ENCODE assay signal across 20 cellular contexts in genomic region chr7:7351832-7352231, GRCh38.
DNase-seq lines count a peak whose midpoint lies in the region; ATAC-seq and TF ChIP-seq lines count a peak whose summit lies in the region.
"Had no signal": no experiment of that assay in that cellular context is flagged by ENCODE, and none has a peak within 500 bp of the region (broad histone marks: within the 10 kb centered on the region; RNA-seq: fewer than 3 reads in every experiment).

No MANE protein-coding gene starts in this region.

- H3K9ac ChIP-seq in H9 (ENCODE audit: extremely low read depth, insufficient read length, low read length), result no peak overlapping the region
- H3K9ac ChIP-seq in NT2/D1 (ENCODE audit: insufficient read length, low read depth), result no peak overlapping the region
- H3K9ac ChIP-seq in mesendoderm (ENCODE audit: low read length), result no peak overlapping the region

- H2BK120ac ChIP-seq in H9 (ENCODE audit: low read depth, low read length, poor library complexity, severe bottlenecking), result no peak overlapping the region
- H2BK120ac ChIP-seq in mesendoderm (ENCODE audit: low read depth, low read length), result no peak overlapping the region

- H3K36me3 Mint-ChIP-seq in H9 (ENCODE audit: insufficient read depth in 1 of 3, low read depth in 3 of 3), result peaks cover 6 to 54% (median 46%) of the 10 kb centered on the region in 3 experiments
- H3K36me3 Mint-ChIP-seq in activated naive CD4-positive, alpha-beta T cell treated with anti-CD3 and anti-CD28 coated beads for 36 hours (ENCODE audit: low read depth), result no peaks in the 10 kb centered on the region
- H3K36me3 Mint-ChIP-seq: CD4-positive, CD25-positive, alpha-beta regulatory T cell had no signal

- DNase-seq in H9, result no peak
- DNase-seq in NT2/D1 (ENCODE audit: low read depth, low spot score), result peak; percentile 57
- peak; percentile 63 for DNase-seq in iPS DF 19.7 (ENCODE audit: low read depth, low spot score)
- DNase-seq in mesendoderm, result peak; percentile 26
- no peak for DNase-seq in Ammon's horn (ENCODE audit: low spot score)
- no peak for DNase-seq in activated gamma-delta T cell (lab: John Stamatoyannopoulos, UW)
- DNase-seq in activated naive CD4-positive, alpha-beta T cell treated with anti-CD3 and anti-CD28 coated beads for 36 hours, result no peak
- DNase-seq: BE2C; C1 segment of cervical spinal cord; CD4-positive, CD25-positive, alpha-beta regulatory T cell; CD8-positive, alpha-beta memory T cell; COR-L47; DMS 273 treated with DMSO at 0.1 percent for 48 hours; DMS53; DND-41; EL; HCEC 1CT; KG1 had no signal

- H3K4me3 ChIP-seq in NT2/D1 (ENCODE audit: insufficient read length, low read depth) (no peak overlapping the region), mesendoderm (ENCODE audit: low read length) (no peak overlapping the region)

- no peaks in the 10 kb centered on the region for H3K27me3 Mint-ChIP-seq in H9 (ENCODE audit: low read depth)
- no peaks in the 10 kb centered on the region for H3K27me3 Mint-ChIP-seq in activated naive CD4-positive, alpha-beta T cell treated with anti-CD3 and anti-CD28 coated beads for 36 hours (ENCODE audit: low read depth)

- peak overlapping the region in 1 of 2 experiments; percentile 28; a peak in 1 of 5 replicates for H3K4me3 Mint-ChIP-seq in H9
- no peak overlapping the region for H3K4me3 Mint-ChIP-seq in activated naive CD4-positive, alpha-beta T cell treated with anti-CD3 and anti-CD28 coated beads for 36 hours
- H3K4me3 Mint-ChIP-seq: CD4-positive, CD25-positive, alpha-beta regulatory T cell; CD8-positive, alpha-beta memory T cell had no signal

- H2BK20ac ChIP-seq in H9 (ENCODE audit: low read depth, low read length, poor library complexity, severe bottlenecking), result no peak overlapping the region

- no peak overlapping the region for H2AFZ ChIP-seq in H9 (ENCODE audit: low read length)

- H3T11ph ChIP-seq in H9 (ENCODE audit: low read length), result no peak overlapping the region

- no peaks in the 10 kb centered on the region for H4K20me1 ChIP-seq in H9 (ENCODE audit: control insufficient read depth, insufficient read depth, insufficient read length)

- peaks cover 6% of the 10 kb centered on the region for H3K4me1 ChIP-seq in H9 (ENCODE audit: insufficient read depth, low read length)
- no peaks in the 10 kb centered on the region for H3K4me1 ChIP-seq in NT2/D1 (ENCODE audit: insufficient read depth, insufficient read length)
- peaks cover 8% of the 10 kb centered on the region for H3K4me1 ChIP-seq in mesendoderm (ENCODE audit: control insufficient read depth, low read depth, low read length)
- H3K4me1 ChIP-seq: BE2C had no signal

- intact Hi-C loops in activated naive CD4-positive, alpha-beta T cell treated with anti-CD3 and anti-CD28 coated beads for 36 hours (cut with micrococcal nuclease), result loop anchor here (5.0 kb wide), 2 partner anchors 170 to 250 kb away; partner anchors contain the start of gene C1GALT1

- H3K4me2 ChIP-seq in H9 (ENCODE audit: insufficient read depth, insufficient read length, low read length), result no peak overlapping the region
- H3K4me2 ChIP-seq in mesendoderm (ENCODE audit: low read length), result no peak overlapping the region

- H2AK5ac ChIP-seq in H9 (ENCODE audit: insufficient read length, low read length), result no peak overlapping the region
- H2AK5ac ChIP-seq in mesendoderm (ENCODE audit: low read length), result no peak overlapping the region

- H4K8ac ChIP-seq in H9 (replicated peaks; ENCODE audit: insufficient read length, low read depth, low read length), result no peak overlapping the region
- no peak overlapping the region for H4K8ac ChIP-seq in mesendoderm (ENCODE audit: low read depth, low read length)

- no peak overlapping the region for H3K18ac ChIP-seq in H9 (ENCODE audit: insufficient read length, low read depth, low read length)
- H3K18ac ChIP-seq in mesendoderm (ENCODE audit: low read length), result no peak overlapping the region

- H3K4ac ChIP-seq in H9 (ENCODE audit: low read depth, low read length), result no peak overlapping the region
- no peak overlapping the region for H3K4ac ChIP-seq in mesendoderm (ENCODE audit: low read depth, low read length)

- H3K9me3 Mint-ChIP-seq in H9, result peaks cover 41 to 49% of the 10 kb centered on the region in 2 experiments
- no peaks in the 10 kb centered on the region for H3K9me3 Mint-ChIP-seq in activated naive CD4-positive, alpha-beta T cell treated with anti-CD3 and anti-CD28 coated beads for 36 hours

- CTCF ChIA-PET in activated naive CD4-positive, alpha-beta T cell treated with anti-CD3 and anti-CD28 coated beads for 36 hours (lab: Charles Lee), result no interaction called here

- H3K27me3 ChIP-seq in H9 (ENCODE audit: insufficient read depth, low read length) (no peaks in the 10 kb centered on the region), NT2/D1 (ENCODE audit: insufficient read depth, insufficient read length) (no peaks in the 10 kb centered on the region), mesendoderm (ENCODE audit: insufficient read depth, low read length, poor library complexity) (no peaks in the 10 kb centered on the region)

- H4K91ac ChIP-seq in H9 (ENCODE audit: insufficient read length, low read depth, low read length), result no peak overlapping the region

- peak overlapping the region; percentile 34 to 94 (median 71) for H3K27ac Mint-ChIP-seq in H9
- no peak overlapping the region for H3K27ac Mint-ChIP-seq in activated naive CD4-positive, alpha-beta T cell treated with anti-CD3 and anti-CD28 coated beads for 36 hours
- H3K27ac Mint-ChIP-seq: CD4-positive, CD25-positive, alpha-beta regulatory T cell; CD8-positive, alpha-beta memory T cell had no signal

- H3K27ac ChIP-seq in H9 (ENCODE audit: insufficient read length, low read depth, low read length) (peak overlapping the region; percentile 86), mesendoderm (ENCODE audit: low read depth, low read length) (no peak overlapping the region)
- H3K27ac ChIP-seq: HL-60 had no signal

- no peak for ATAC-seq in GM18511 (IDR thresholded peaks at IDR 0.05; ENCODE audit: unreplicated experiment)

- H2BK12ac ChIP-seq in H9 (ENCODE audit: insufficient read length, low read depth, low read length), result no peak overlapping the region

- H3K4me1 Mint-ChIP-seq in H9, result peaks cover 60 to 62% of the 10 kb centered on the region in 2 experiments
- no peaks in the 10 kb centered on the region for H3K4me1 Mint-ChIP-seq in activated naive CD4-positive, alpha-beta T cell treated with anti-CD3 and anti-CD28 coated beads for 36 hours (ENCODE audit: low read depth)
- H3K4me1 Mint-ChIP-seq: CD4-positive, CD25-positive, alpha-beta regulatory T cell; CD8-positive, alpha-beta memory T cell had no signal

- TF ChIP-seq CTCF in H9 (conservative IDR thresholded peaks at IDR 0.05), result no peak

- H2BK15ac ChIP-seq in H9 (ENCODE audit: low read depth, low read length), result no peak overlapping the region
- H2BK15ac ChIP-seq in mesendoderm (replicated peaks; ENCODE audit: low read depth), result no peak overlapping the region

- no peaks in the 10 kb centered on the region for H3K23me2 ChIP-seq in H9 (ENCODE audit: insufficient read length, low read depth, low read length, poor library complexity, severe bottlenecking)

- H3K56ac ChIP-seq in H9 (ENCODE audit: insufficient read length, low read depth, low read length) (no peak overlapping the region), mesendoderm (ENCODE audit: low read length) (no peak overlapping the region)

- H3K36me3 ChIP-seq in NT2/D1 (ENCODE audit: insufficient read depth, insufficient read length, low read length), result no peaks in the 10 kb centered on the region
- H3K36me3 ChIP-seq in mesendoderm (ENCODE audit: control insufficient read depth, insufficient read depth, low read length), result no peaks in the 10 kb centered on the region
- H3K36me3 ChIP-seq: BE2C had no signal

- H4K5ac ChIP-seq in H9 (ENCODE audit: insufficient read length, low read depth, low read length) (no peak overlapping the region), mesendoderm (ENCODE audit: low read length) (no peak overlapping the region)

- H3K79me1 ChIP-seq in H9 (ENCODE audit: insufficient read depth, low read depth, low read length, poor library complexity, severe bottlenecking) (no peaks in the 10 kb centered on the region), mesendoderm (ENCODE audit: low read length) (no peaks in the 10 kb centered on the region)

- H2BK5ac ChIP-seq in H9 (ENCODE audit: insufficient read length, low read length), result no peak overlapping the region
- no peak overlapping the region for H2BK5ac ChIP-seq in mesendoderm (ENCODE audit: low read length)

- H3K23ac ChIP-seq in H9 (ENCODE audit: insufficient read length, low read depth, low read length) (no peak overlapping the region), mesendoderm (ENCODE audit: low read length) (no peak overlapping the region)

- no peaks in the 10 kb centered on the region for H3K79me2 ChIP-seq in H9 (ENCODE audit: insufficient read depth, low read length)
- no peaks in the 10 kb centered on the region for H3K79me2 ChIP-seq in mesendoderm (ENCODE audit: control insufficient read depth, insufficient read depth, low read length)

- no CpG with 5 or more reads among the region's 1 CpG for WGBS in H9 (ENCODE audit: extremely low coverage, insufficient read length, low lambda C conversion rate)
- WGBS in mesendoderm (ENCODE audit: extremely low coverage, insufficient coverage, low lambda C conversion rate), result no CpG with 5 or more reads among the region's 1 CpG

- peaks cover 14% of the 10 kb centered on the region for H3K9me3 ChIP-seq in H9 (ENCODE audit: control insufficient read depth, low read depth, low read length)
- peaks cover 31% of the 10 kb centered on the region for H3K9me3 ChIP-seq in NT2/D1 (ENCODE audit: insufficient read depth, low read length)
- H3K9me3 ChIP-seq: BE2C had no signal

- H3K14ac ChIP-seq in H9 (ENCODE audit: insufficient read depth, low read length), result no peak overlapping the region

Comparison
In these comparisons a context has a peak if more than half of its experiments do, and no peak if none do; other contexts are left out.
1. DNase-seq: peak in NT2/D1 (single experiment), iPS DF 19.7 (single experiment) and mesendoderm (single experiment); none in H9 (single experiment), Ammon's horn (single experiment), activated gamma-delta T cell (single experiment) and activated naive CD4-positive, alpha-beta T cell treated with anti-CD3 and anti-CD28 coated beads for 36 hours (single experiment).